19 cellular contexts compared by ENCODE assay signal in the genomic region with DNA sequence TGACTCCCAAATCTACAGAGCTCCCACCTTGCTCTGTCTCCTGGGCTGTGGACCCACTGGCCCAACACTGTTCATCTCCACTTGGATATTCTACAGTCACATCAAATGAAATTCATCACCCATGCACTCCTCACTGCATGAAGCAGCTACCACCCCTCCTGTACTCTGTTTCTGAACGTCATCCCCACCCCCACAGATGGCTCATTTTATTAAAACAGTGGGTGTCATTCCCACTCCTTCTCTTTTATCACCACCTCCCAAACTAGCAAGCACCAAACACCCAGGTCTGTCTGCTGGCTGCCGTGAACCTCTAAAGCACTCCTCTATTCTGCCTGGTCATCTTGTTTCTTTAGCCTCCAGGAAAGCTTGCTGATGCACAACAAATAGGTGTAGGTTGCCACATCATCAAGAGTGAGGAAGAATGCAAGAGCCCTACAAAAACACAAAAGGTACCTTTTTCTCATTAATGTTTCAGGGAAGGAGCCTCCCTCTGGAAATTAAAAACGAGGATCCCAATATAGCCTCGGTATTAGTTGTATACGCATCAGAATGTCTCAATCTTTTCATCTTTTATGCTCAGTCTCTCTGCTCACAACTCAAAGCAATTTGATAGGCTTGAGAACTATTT.
"Had no signal": no experiment of that assay in that cellular context is flagged by ENCODE, and none has a peak within 500 bp of the region (broad histone marks: within the 10 kb centered on the region; RNA-seq: fewer than 3 reads in every experiment).

No MANE protein-coding gene starts in this region.

- DNase-seq: activated B cell treated with CpG ODN at 0.5 μM for 24 hours; activated CD4-positive, alpha-beta T cell treated with anti-CD3 and anti-CD28 coated beads for 48 hours; activated gamma-delta T cell; activated naive CD8-positive, alpha-beta T cell treated with anti-CD3 and anti-CD28 coated beads, Interleukin-2, amount 10 ng/mL, durations not matched to agents 7 days and 5 days; amygdala; central memory CD4-positive, alpha-beta T cell; foreskin keratinocyte; left ventricle myocardium inferior; mucosa of descending colon; naive B cell; pancreas; right lobe of liver; stimulated activated CD4-positive, alpha-beta T cell treated with anti-CD3 and anti-CD28 coated beads, Interleukin-4, amount 100 ng/mL, for 1 hour; testis; upper lobe of left lung had no signal

- FAIRE-seq: colon, pancreas had no signal

- H3K27ac Mint-ChIP-seq: activated B cell treated with CpG ODN at 0.5 μM for 24 hours; activated naive CD8-positive, alpha-beta T cell treated with anti-CD3 and anti-CD28 coated beads, Interleukin-2, amount 10 ng/mL, durations not matched to agents 7 days and 5 days; activated T-cell treated with anti-CD3 and anti-CD28 coated beads, Interleukin-2, amount 50 U/mL, for 72 hours; naive B cell had no signal

- H3K27ac ChIP-seq: foreskin keratinocyte, left ventricle myocardium inferior, pancreas, right lobe of liver, SK-N-MC, testis had no signal

- H3K27me3 Mint-ChIP-seq: activated B cell treated with CpG ODN at 0.5 μM for 24 hours; activated naive CD8-positive, alpha-beta T cell treated with anti-CD3 and anti-CD28 coated beads, Interleukin-2, amount 10 ng/mL, durations not matched to agents 7 days and 5 days had no signal

- H3K9me3 ChIP-seq: left ventricle myocardium inferior, mucosa of descending colon, pancreas, right lobe of liver, testis, upper lobe of left lung had no signal

- H3K4me3 ChIP-seq: left ventricle myocardium inferior, mucosa of descending colon, pancreas, right lobe of liver, SK-N-MC, smooth muscle cell, testis, upper lobe of left lung had no signal

- H3K4me3 Mint-ChIP-seq: activated B cell treated with CpG ODN at 0.5 μM for 24 hours; activated naive CD8-positive, alpha-beta T cell treated with anti-CD3 and anti-CD28 coated beads, Interleukin-2, amount 10 ng/mL, durations not matched to agents 7 days and 5 days; activated T-cell treated with anti-CD3 and anti-CD28 coated beads, Interleukin-2, amount 50 U/mL, for 72 hours had no signal

- H3K36me3 ChIP-seq: pancreas, right lobe of liver had no signal

- H3K9me3 Mint-ChIP-seq: activated B cell treated with CpG ODN at 0.5 μM for 24 hours, naive B cell had no signal

- H3K27me3 ChIP-seq: foreskin keratinocyte, pancreas, right lobe of liver, testis, upper lobe of left lung had no signal

- H3K4me1 ChIP-seq: right lobe of liver, testis had no signal
